ENCODE assay signal across 34 cellular contexts in genomic region chr21:40002978-40003377, GRCh38.
"Had no signal": no experiment of that assay in that cellular context is flagged by ENCODE, and none has a peak within 500 bp of the region (broad histone marks: within the 10 kb centered on the region; RNA-seq: fewer than 3 reads in every experiment).

No MANE protein-coding gene starts in this region.

- H3K9me3 ChIP-seq: adrenal gland, body of pancreas, breast epithelium had no signal

- ATAC-seq: activated CD8-positive, alpha-beta T cell treated with anti-CD3 and anti-CD28 coated beads for 36 hours; activated naive CD4-positive, alpha-beta T cell treated with anti-CD3 and anti-CD28 coated beads, Interleukin-2, amount 50 U/mL, for 72 hours; activated T-cell treated with anti-CD3 and anti-CD28 coated beads, Interleukin-2, amount 50 U/mL, for 4 hours; activated T-cell treated with anti-CD3 and anti-CD28 coated beads, Interleukin-2, amount 50 U/mL, for 72 hours; activated T-helper 17 cell treated with anti-CD3 and anti-CD28 coated beads, Interleukin-2, amount 50 U/mL, for 72 hours; body of pancreas had no signal

- H3K27ac Mint-ChIP-seq: activated B cell treated with CpG ODN at 0.5 μM for 24 hours; activated CD4-positive, alpha-beta memory T cell treated with anti-CD3 and anti-CD28 coated beads for 36 hours; activated CD4-positive, alpha-beta T cell treated with anti-CD3 and anti-CD28 coated beads, Interleukin-2, amount 10 ng/mL, durations not matched to agents 24 days and 14 days; activated CD8-positive, alpha-beta T cell treated with anti-CD3 and anti-CD28 coated beads for 36 hours; activated naive CD4-positive, alpha-beta T cell treated with anti-CD3 and anti-CD28 coated beads for 36 hours; activated naive CD4-positive, alpha-beta T cell treated with anti-CD3 and anti-CD28 coated beads, Interleukin-2, amount 50 U/mL, for 72 hours; activated naive CD8-positive, alpha-beta T cell treated with anti-CD3 and anti-CD28 coated beads for 36 hours; activated T-cell treated with anti-CD3 and anti-CD28 coated beads, Interleukin-2, amount 50 U/mL, for 72 hours; activated T-helper 1 cell treated with anti-CD3 and anti-CD28 coated beads, Interleukin-12 subunit alpha, Interleukin-12 subunit beta, Interleukin-2, Interleukin-4 antibody, amounts not matched to agents 30 ng/mL and 10 ng/mL and 1 ng/mL, durations not matched to agents 14 hours and 24 hours and 36 hours; activated T-helper 17 cell treated with anti-CD3 and anti-CD28 coated beads, Interleukin-2, amount 50 U/mL, for 72 hours; T-helper 1 cell treated with Interleukin-12 subunit alpha and Interleukin-12 subunit beta and Interleukin-4 antibody, amounts not matched to agents 30 μg/mL and 1 μg/mL, for 36 hours; T-helper 2 cell treated with Interferon-gamma antibody and Interleukin-4, amounts not matched to agents 5 μg/mL and 100 μg/mL, for 36 hours had no signal

- H3K36me3 ChIP-seq: adrenal gland, brain microvascular endothelial cell, breast epithelium had no signal

- H3K9me3 Mint-ChIP-seq: activated B cell treated with CpG ODN at 0.5 μM for 24 hours; activated CD4-positive, alpha-beta T cell treated with anti-CD3 and anti-CD28 coated beads, Interleukin-2, amount 10 ng/mL, durations not matched to agents 24 days and 14 days; activated naive CD4-positive, alpha-beta T cell treated with anti-CD3 and anti-CD28 coated beads for 36 hours; activated naive CD8-positive, alpha-beta T cell treated with anti-CD3 and anti-CD28 coated beads for 36 hours had no signal

- DNase-seq: activated B cell treated with CpG ODN at 0.5 μM for 24 hours; activated CD4-positive, alpha-beta memory T cell treated with anti-CD3 and anti-CD28 coated beads for 36 hours; activated CD4-positive, alpha-beta T cell treated with anti-CD3 and anti-CD28 coated beads for 4 hours; activated CD4-positive, alpha-beta T cell treated with anti-CD3 and anti-CD28 coated beads, Interleukin-2, amount 10 ng/mL, durations not matched to agents 24 days and 14 days; activated CD4-positive, alpha-beta T cell treated with anti-CD3 and anti-CD28 coated beads, Interleukin-2, amount 50 U/mL, for 1 hour; activated CD4-positive, alpha-beta T cell treated with anti-CD3 and anti-CD28 coated beads, Interleukin-2, amount 50 U/mL, for 4 hours; activated CD4-positive, CD25-positive, alpha-beta regulatory T cell treated with anti-CD3 and anti-CD28 coated beads, Interleukin-2, amount 50 U/mL, for 72 hours; activated CD8-positive, alpha-beta memory T cell treated with anti-CD3 and anti-CD28 coated beads, Interleukin-2, amount 50 U/mL, for 4 hours; activated CD8-positive, alpha-beta T cell treated with anti-CD3 and anti-CD28 coated beads for 36 hours; activated effector memory CD4-positive, alpha-beta T cell treated with anti-CD3 and anti-CD28 coated beads, Interleukin-2, amount 50 U/mL, for 16 hours; activated gamma-delta T cell treated with Interleukin-2 at 50 U/mL for 16 hours; activated naive CD4-positive, alpha-beta T cell; activated naive CD4-positive, alpha-beta T cell treated with anti-CD3 and anti-CD28 coated beads for 36 hours; activated naive CD4-positive, alpha-beta T cell treated with anti-CD3 and anti-CD28 coated beads, Interleukin-2, amount 50 U/mL, for 16 hours; activated naive CD8-positive, alpha-beta T cell treated with anti-CD3 and anti-CD28 coated beads for 36 hours; activated T-cell treated with anti-CD3 and anti-CD28 coated beads for 4 hours; activated T-cell treated with anti-CD3 and anti-CD28 coated beads, Interleukin-2, amount 50 U/mL, for 1 hour; activated T-cell treated with anti-CD3 and anti-CD28 coated beads, Interleukin-2, amount 50 U/mL, for 4 hours; activated T-cell treated with anti-CD3 and anti-CD28 coated beads, Interleukin-2, amount 50 U/mL, for 72 hours; adrenal gland; amniotic stem cell; aorta; body of pancreas; brain microvascular endothelial cell; central memory CD4-positive, alpha-beta T cell; T-helper 2 cell; T-helper 9 cell had no signal

- H3K4me3 Mint-ChIP-seq: activated B cell treated with CpG ODN at 0.5 μM for 24 hours; activated CD4-positive, alpha-beta memory T cell treated with anti-CD3 and anti-CD28 coated beads for 36 hours; activated CD4-positive, alpha-beta T cell treated with anti-CD3 and anti-CD28 coated beads, Interleukin-2, amount 10 ng/mL, durations not matched to agents 24 days and 14 days; activated CD8-positive, alpha-beta T cell treated with anti-CD3 and anti-CD28 coated beads for 36 hours; activated naive CD4-positive, alpha-beta T cell treated with anti-CD3 and anti-CD28 coated beads for 36 hours; activated naive CD8-positive, alpha-beta T cell treated with anti-CD3 and anti-CD28 coated beads for 36 hours; activated T-cell treated with anti-CD3 and anti-CD28 coated beads, Interleukin-2, amount 50 U/mL, for 4 hours; activated T-cell treated with anti-CD3 and anti-CD28 coated beads, Interleukin-2, amount 50 U/mL, for 72 hours; activated T-helper 1 cell treated with anti-CD3 and anti-CD28 coated beads, Interleukin-12 subunit alpha, Interleukin-12 subunit beta, Interleukin-2, Interleukin-4 antibody, amounts not matched to agents 30 ng/mL and 10 ng/mL and 1 ng/mL, durations not matched to agents 14 hours and 24 hours and 36 hours; activated T-helper 17 cell treated with anti-CD3 and anti-CD28 coated beads, Interleukin-2, amount 50 U/mL, for 72 hours; T-helper 1 cell treated with Interleukin-12 subunit alpha and Interleukin-12 subunit beta and Interleukin-4 antibody, amounts not matched to agents 30 μg/mL and 1 μg/mL, for 36 hours; T-helper 2 cell treated with Interferon-gamma antibody and Interleukin-4, amounts not matched to agents 5 μg/mL and 100 μg/mL, for 36 hours had no signal

- H3K36me3 Mint-ChIP-seq: activated CD4-positive, alpha-beta memory T cell treated with anti-CD3 and anti-CD28 coated beads for 36 hours; activated naive CD4-positive, alpha-beta T cell treated with anti-CD3 and anti-CD28 coated beads, Interleukin-2, amount 50 U/mL, for 72 hours; activated naive CD8-positive, alpha-beta T cell treated with anti-CD3 and anti-CD28 coated beads for 36 hours had no signal

- H3K4me1 Mint-ChIP-seq: activated B cell treated with CpG ODN at 0.5 μM for 24 hours; activated CD4-positive, alpha-beta T cell treated with anti-CD3 and anti-CD28 coated beads, Interleukin-2, amount 10 ng/mL, durations not matched to agents 24 days and 14 days; activated naive CD8-positive, alpha-beta T cell treated with anti-CD3 and anti-CD28 coated beads for 36 hours; activated T-helper 17 cell treated with anti-CD3 and anti-CD28 coated beads, Interleukin-2, amount 50 U/mL, for 72 hours had no signal

- H3K27ac ChIP-seq: adrenal gland, body of pancreas, brain microvascular endothelial cell, breast epithelium, VCaP had no signal

- H3K4me3 ChIP-seq: adrenal gland, body of pancreas, breast epithelium had no signal

- H3K27me3 Mint-ChIP-seq: activated B cell treated with CpG ODN at 0.5 μM for 24 hours; activated CD4-positive, alpha-beta memory T cell treated with anti-CD3 and anti-CD28 coated beads for 36 hours; activated CD4-positive, alpha-beta T cell treated with anti-CD3 and anti-CD28 coated beads, Interleukin-2, amount 10 ng/mL, durations not matched to agents 24 days and 14 days had no signal

- H3K4me1 ChIP-seq: adrenal gland, body of pancreas, breast epithelium had no signal

- H3K27me3 ChIP-seq: adrenal gland, body of pancreas, brain microvascular endothelial cell, breast epithelium had no signal
